Comparison of ENCODE assay signal across 20 cellular contexts in genomic region chr9:127300886-127301447, GRCh38. TPM values are rescaled to one million over a fixed set of nuclear protein-coding genes. Genes with fewer than 3 reads are reported as not detected.
DNase-seq lines count a peak whose midpoint lies in the region; ATAC-seq, FAIRE-seq and TF ChIP-seq lines count a peak whose summit lies in the region.
"Had no signal": no experiment of that assay in that cellular context is flagged by ENCODE, and none has a peak within 500 bp of the region (broad histone marks: within the 10 kb centered on the region; RNA-seq: fewer than 3 reads in every experiment).

No MANE protein-coding gene starts in this region.

- no peak for TF ChIP-seq POLR2A in K562 (conservative IDR thresholded peaks at IDR 0.05)

- no peak for FAIRE-seq in K562 (lab: Jason Lieb, UNC)

- WGBS in K562 (ENCODE audit: insufficient coverage, low coverage, missing lambda C conversion rate), result 34% methylated on average over 3 of the region's 3 CpGs

- H3K4me3 ChIP-seq in K562, result no peak overlapping the region
- no peak overlapping the region for H3K4me3 ChIP-seq in right atrium auricular region
- peak overlapping the region in 1 of 3 donors; percentile 9 for H3K4me3 ChIP-seq in skeletal muscle tissue (ENCODE audit: low read length in 3 of 3)
- H3K4me3 ChIP-seq: Peyer's patch had no signal

- CTCF ChIA-PET in K562 (lab: Yijun Ruan, JAX; ENCODE audit: low intra/inter-chr PET ratio), result no interaction called here

- H3K9ac ChIP-seq in K562 (ENCODE audit: insufficient read depth in 1 of 2, low read depth in 2 of 2, low read length in 2 of 2), result no peak overlapping the region
- no peak overlapping the region for H3K9ac ChIP-seq in skeletal muscle tissue (ENCODE audit: low read depth in 1 of 3, low read length in 3 of 3)

- BruUV-seq in K562 (replicated peaks; lab: Mats Ljungman, UMichigan), result no TSS peak

- intact Hi-C loops in K562 (cut with micrococcal nuclease), result no loop called here

- no peaks in the 10 kb centered on the region for H3K9me1 ChIP-seq in K562 (ENCODE audit: control insufficient read depth, insufficient read depth, low read length)

- no peaks in the 10 kb centered on the region for H3K36me3 ChIP-seq in K562 (ENCODE audit: control insufficient read depth, insufficient read depth, low read length)
- H3K36me3 ChIP-seq in right atrium auricular region, result no peaks in the 10 kb centered on the region
- H3K36me3 ChIP-seq in skeletal muscle tissue (ENCODE audit: control insufficient read depth in 3 of 3, insufficient read depth in 3 of 3, low read length in 3 of 3), result no peaks in the 10 kb centered on the region
- H3K36me3 ChIP-seq: Peyer's patch had no signal

- H3K79me2 ChIP-seq in K562 (ENCODE audit: control insufficient read depth, insufficient read depth, low read length), result no peaks in the 10 kb centered on the region

- H3K4me2 ChIP-seq in K562 (ENCODE audit: insufficient read depth, low read length), result no peak overlapping the region

- TF ChIP-seq RAD21 in K562 (CRISPR knock-in tag; conservative IDR thresholded peaks at IDR 0.05 in 1 of 2, IDR thresholded peaks at IDR 0.05 in 1 of 2), result no peak

- 0 out of 2 replicates have a peak overlapping the region, but pooled peaks have one; percentile 44 for H2AFZ ChIP-seq in K562 (ENCODE audit: low read depth, low read length)

- in situ Hi-C loops in K562 (cut with MboI), result no loop called here

- ATAC-seq in K562, result no peak
- ATAC-seq: HCT116 had no signal

- peak; percentile 57 for DNase-seq in DMS 273 (lab: John Stamatoyannopoulos, UW; ENCODE audit: unreplicated experiment)
- no peak for DNase-seq in DMS 273 treated with DMSO at 0.1 percent for 48 hours (lab: John Stamatoyannopoulos, UW)
- DNase-seq in K562 (ENCODE audit: extremely low read depth in 1 of 4, low spot score in 3 of 4), result no peak
- no peak for DNase-seq in right atrium auricular region (ENCODE audit: low spot score)
- DNase-seq in activated CD8-positive, alpha-beta memory T cell treated with anti-CD3 and anti-CD28 coated beads, Interleukin-2, amount 50 U/mL, for 48 hours, result no peak
- DNase-seq in COLO829 (ENCODE audit: low spot score), result no peak
- no peak for DNase-seq in Kasumi-1 (lab: John Stamatoyannopoulos, UW)
- DNase-seq: COR-L47, DMS79, GDM1, Karpas-422, NCI-H2029 treated with DMSO at 0.1 percent for 48 hours, NCI-H2227 treated with DMSO at 0.1 percent for 48 hours, NCI-H748 treated with DMSO at 0.1 percent for 48 hours, Peyer's patch, SIG-M5 had no signal

- no peak for TF ChIP-seq EP300 in K562 (IDR thresholded peaks at IDR 0.05; ENCODE audit: low read length)

- H3K27ac ChIP-seq in K562 (ENCODE audit: extremely low read depth, low read depth, low read length) (no peak overlapping the region), right atrium auricular region (peak overlapping the region; percentile 22 to 28), skeletal muscle tissue (ENCODE audit: low read depth, low read length) (peak overlapping the region; percentile 57)
- H3K27ac ChIP-seq: 22Rv1, C4-2B, Peyer's patch had no signal

- H3K9me3 ChIP-seq in K562 (replicated peaks; ENCODE audit: control insufficient read depth, insufficient read depth, low read depth, low read length) (no peaks in the 10 kb centered on the region), right atrium auricular region (no peaks in the 10 kb centered on the region), skeletal muscle tissue (ENCODE audit: control insufficient read depth in 3 of 3, low read length in 3 of 3) (no peaks in the 10 kb centered on the region)
- H3K9me3 ChIP-seq: Peyer's patch had no signal

- H3K4me1 ChIP-seq in K562 (replicated peaks in 1 of 2; ENCODE audit: control insufficient read depth in 2 of 2, insufficient read depth in 2 of 2, low read length in 2 of 2), result no peaks in the 10 kb centered on the region
- peaks cover 0 to 12% of the 10 kb centered on the region in 2 donors for H3K4me1 ChIP-seq in right atrium auricular region
- H3K4me1 ChIP-seq in skeletal muscle tissue (ENCODE audit: control insufficient read depth in 3 of 3, insufficient read depth in 3 of 3, low read length in 3 of 3), result peaks cover 7 to 12% (median 8%) of the 10 kb centered on the region in 3 donors
- H3K4me1 ChIP-seq: Peyer's patch had no signal

- TF ChIP-seq CTCF in K562 (IDR thresholded peaks at IDR 0.05 in 2 of 3, conservative IDR thresholded peaks at IDR 0.05 in 1 of 3; ENCODE audit: insufficient read depth in 2 of 3, low read depth in 1 of 3, low read length in 3 of 3) (no peak), right atrium auricular region (IDR thresholded peaks at IDR 0.05) (no peak)

- POLR2A ChIA-PET in K562 (lab: Yijun Ruan, JAX), result interaction anchor here (0.8 to 1.1 kb wide), 2 partner anchors 12 to 22 kb away, joined by 3 read pairs; no protein-coding TSS in a partner anchor

- H4K20me1 ChIP-seq in K562 (replicated peaks; ENCODE audit: control insufficient read depth, insufficient read depth, low read length), result no peaks in the 10 kb centered on the region

- H3K27me3 ChIP-seq in K562 (ENCODE audit: control insufficient read depth in 2 of 2, insufficient read depth in 2 of 2, low read length in 2 of 2) (peaks cover 2 to 10% of the 10 kb centered on the region in 2 experiments; a peak in 2 of 5 replicates), right atrium auricular region (no peaks in the 10 kb centered on the region), skeletal muscle tissue (ENCODE audit: control insufficient read depth in 3 of 3, insufficient read depth in 3 of 3, low read length in 3 of 3) (no peaks in the 10 kb centered on the region)
- H3K27me3 ChIP-seq: Peyer's patch had no signal

TF ChIP-seq in K562, 482 proteins besides CTCF, POLR2A, EP300 and RAD21:
- TF ChIP-seq NRF1 (conservative IDR thresholded peaks at IDR 0.05 in 1 of 2, IDR thresholded peaks at IDR 0.05 in 1 of 2) (peak in 1 of 2 experiments; percentile 21; a peak in 1 of 4 replicates), ZNF121 (CRISPR knock-in tag; conservative IDR thresholded peaks at IDR 0.05) (no peak), ETS2 (tag; IDR thresholded peaks at IDR 0.05; ENCODE audit: borderline replicate concordance, poor library complexity, severe bottlenecking) (no peak), GTF2F1 (IDR thresholded peaks at IDR 0.05; ENCODE audit: low read depth, low read length) (no peak)

RNA-seq across cellular contexts. Expression of gene GARNL3, which starts 36.4 kb away (rescaled TPM):
- total RNA-seq in K562 (2011; cell fraction: chromatin; rRNA removed; ENCODE audit: low replicate concordance), result 10.1 and 11.9 TPM in 2 replicates
- total RNA-seq in K562 (2011; cell fraction: nucleolus; rRNA removed), result 3.4 and 3.5 TPM in 2 replicates
- total RNA-seq in K562 (2011; cell fraction: nucleoplasm; rRNA removed), result 6.6 TPM in 2 replicates
- 1.6 and 2.7 TPM in 2 replicates for total RNA-seq in K562 (2014; rRNA removed)
- 1.3 and 2.6 TPM in 2 replicates for total RNA-seq in K562 (2014; rRNA removed; fragmentation: Illumina TruSeq; extraction: Trizol)
- total RNA-seq in K562 (2015; rRNA removed; fragmentation: Illumina TruSeq; extraction: Trizol), result 0.87 and 1.8 TPM in 2 replicates
- 1.2 and 2.5 TPM in 2 replicates for total RNA-seq in K562 (2021)
- polyA plus RNA-seq in K562 (2011; rRNA removed), result 0.97 and 2.7 TPM in 2 replicates
- 0.40 and 0.75 TPM in 2 replicates for polyA plus RNA-seq in K562 (2011; cell fraction: cytosol; rRNA removed)
- polyA plus RNA-seq in K562 (2011; cell fraction: nucleus; rRNA removed), result 2.1 and 10.1 TPM in 2 replicates
- polyA plus RNA-seq in K562 (2012), result 0.94 and 1.5 TPM in 2 replicates
- 1.5 TPM in 2 replicates for polyA plus RNA-seq in K562 (2014; fragmentation: Illumina TruSeq; extraction: Trizol)
- polyA plus RNA-seq in K562 (2014; fragmentation: Nextera tagmentation; extraction: Ambion mirVana), result under 1 TPM; 0.35 to 0.46 TPM
- 1.7 and 2.0 TPM in 2 replicates for polyA plus RNA-seq in K562 (2014; rRNA removed)
- polyA minus RNA-seq in K562 (2011; rRNA and poly(A)+ RNA removed), result 1.1 and 2.5 TPM in 2 replicates
- not detected in 2 replicates for polyA minus RNA-seq in K562 (2011; cell fraction: cytosol; rRNA and poly(A)+ RNA removed)
- polyA minus RNA-seq in K562 (2011; cell fraction: nucleus; rRNA and poly(A)+ RNA removed), result 4.9 and 6.9 TPM in 2 replicates
- 10 to 100 TPM in 1 of 2 donors, 1 to 10 TPM in 1; 8.9 to 17.7 TPM for total RNA-seq in right atrium auricular region
- total RNA-seq in skeletal muscle tissue, result 21.9 TPM
